1 cellular context compared by ENCODE assay signal in the genomic region with DNA sequence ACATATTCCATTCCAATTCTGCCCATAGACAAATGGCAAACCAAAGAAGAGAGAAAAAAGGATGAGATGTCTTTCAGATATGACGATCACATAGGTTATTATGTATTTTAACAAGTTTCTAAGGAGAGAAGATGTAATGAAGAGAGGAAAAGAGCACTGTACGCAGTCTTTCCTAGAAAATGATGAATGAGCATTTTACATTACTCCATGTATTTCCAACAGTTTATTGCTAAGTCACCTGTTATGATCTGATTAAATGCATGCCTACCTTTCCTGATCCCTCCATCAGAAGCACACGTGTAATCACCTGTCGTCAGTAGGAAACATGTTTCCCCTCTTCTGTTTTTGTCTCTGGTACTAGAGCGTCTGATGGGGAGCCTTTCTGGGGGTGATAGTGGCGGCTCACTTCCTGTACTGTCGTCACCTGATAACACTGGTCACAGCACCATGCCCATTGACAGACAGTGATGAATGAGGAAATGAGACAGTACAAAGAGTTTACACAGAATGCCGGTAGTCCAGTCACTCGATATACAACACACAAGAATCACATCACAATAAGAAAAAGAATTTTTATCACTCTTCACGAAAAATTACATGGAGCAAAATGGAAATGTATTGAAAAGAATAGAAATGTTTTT.
TF ChIP-seq lines count a peak whose summit lies in the region.

No MANE protein-coding gene starts in this region.

TF ChIP-seq in GM12878, 131 proteins besides CTCF, POLR2A, EP300 and RAD21 (continued from another document):
- TF ChIP-seq, protein P1, sequence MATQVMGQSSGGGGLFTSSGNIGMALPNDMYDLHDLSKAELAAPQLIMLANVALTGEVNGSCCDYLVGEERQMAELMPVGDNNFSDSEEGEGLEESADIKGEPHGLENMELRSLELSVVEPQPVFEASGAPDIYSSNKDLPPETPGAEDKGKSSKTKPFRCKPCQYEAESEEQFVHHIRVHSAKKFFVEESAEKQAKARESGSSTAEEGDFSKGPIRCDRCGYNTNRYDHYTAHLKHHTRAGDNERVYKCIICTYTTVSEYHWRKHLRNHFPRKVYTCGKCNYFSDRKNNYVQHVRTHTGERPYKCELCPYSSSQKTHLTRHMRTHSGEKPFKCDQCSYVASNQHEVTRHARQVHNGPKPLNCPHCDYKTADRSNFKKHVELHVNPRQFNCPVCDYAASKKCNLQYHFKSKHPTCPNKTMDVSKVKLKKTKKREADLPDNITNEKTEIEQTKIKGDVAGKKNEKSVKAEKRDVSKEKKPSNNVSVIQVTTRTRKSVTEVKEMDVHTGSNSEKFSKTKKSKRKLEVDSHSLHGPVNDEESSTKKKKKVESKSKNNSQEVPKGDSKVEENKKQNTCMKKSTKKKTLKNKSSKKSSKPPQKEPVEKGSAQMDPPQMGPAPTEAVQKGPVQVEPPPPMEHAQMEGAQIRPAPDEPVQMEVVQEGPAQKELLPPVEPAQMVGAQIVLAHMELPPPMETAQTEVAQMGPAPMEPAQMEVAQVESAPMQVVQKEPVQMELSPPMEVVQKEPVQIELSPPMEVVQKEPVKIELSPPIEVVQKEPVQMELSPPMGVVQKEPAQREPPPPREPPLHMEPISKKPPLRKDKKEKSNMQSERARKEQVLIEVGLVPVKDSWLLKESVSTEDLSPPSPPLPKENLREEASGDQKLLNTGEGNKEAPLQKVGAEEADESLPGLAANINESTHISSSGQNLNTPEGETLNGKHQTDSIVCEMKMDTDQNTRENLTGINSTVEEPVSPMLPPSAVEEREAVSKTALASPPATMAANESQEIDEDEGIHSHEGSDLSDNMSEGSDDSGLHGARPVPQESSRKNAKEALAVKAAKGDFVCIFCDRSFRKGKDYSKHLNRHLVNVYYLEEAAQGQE (IDR thresholded peaks at IDR 0.05; ENCODE audit: low read depth, low read length), result no peak
